Comparison of ENCODE assay signal across 1 cellular context in the genomic region with DNA sequence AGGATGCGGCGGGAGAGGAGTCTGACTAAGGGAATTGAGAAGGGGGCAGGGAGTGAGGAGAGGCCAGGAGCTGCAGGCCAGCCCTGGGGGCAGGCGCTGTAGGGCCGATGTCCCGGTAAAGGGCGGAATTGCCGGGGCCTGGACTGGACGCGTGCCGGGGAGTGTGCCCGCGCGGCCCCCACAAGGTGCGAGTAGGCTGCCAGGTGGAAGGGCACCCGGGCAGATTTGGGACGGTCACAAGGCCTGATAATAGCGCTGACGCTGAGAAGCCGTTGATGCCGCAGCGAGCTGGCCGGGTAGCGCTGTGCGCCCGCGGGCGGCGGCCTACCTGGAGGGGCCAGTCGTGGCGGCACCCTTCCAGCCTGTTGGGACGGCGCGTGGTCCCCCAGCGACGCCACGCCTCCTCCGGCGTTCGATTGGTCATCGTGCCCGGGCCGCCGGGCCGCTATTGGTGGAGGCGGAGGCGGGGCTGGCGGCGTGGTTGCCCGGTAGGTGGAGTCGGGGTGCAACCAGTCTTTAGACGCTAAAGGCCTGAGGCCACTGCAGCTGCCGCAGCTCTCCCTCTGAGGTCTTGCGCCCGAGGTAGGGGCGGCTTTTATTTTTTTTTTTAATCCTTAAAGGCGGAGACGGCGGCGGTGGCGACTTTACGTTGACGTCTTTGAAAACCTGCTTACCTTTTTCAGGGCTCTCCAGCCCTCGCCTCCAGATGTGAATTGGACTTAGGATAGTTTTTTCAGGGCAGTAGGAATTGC.
TF ChIP-seq lines count a peak whose summit lies in the region.

No MANE protein-coding gene starts in this region.

TF ChIP-seq in K562, 482 proteins besides CTCF, POLR2A, EP300 and RAD21 (continued from another document and continues in another):
- TF ChIP-seq, protein P1, sequence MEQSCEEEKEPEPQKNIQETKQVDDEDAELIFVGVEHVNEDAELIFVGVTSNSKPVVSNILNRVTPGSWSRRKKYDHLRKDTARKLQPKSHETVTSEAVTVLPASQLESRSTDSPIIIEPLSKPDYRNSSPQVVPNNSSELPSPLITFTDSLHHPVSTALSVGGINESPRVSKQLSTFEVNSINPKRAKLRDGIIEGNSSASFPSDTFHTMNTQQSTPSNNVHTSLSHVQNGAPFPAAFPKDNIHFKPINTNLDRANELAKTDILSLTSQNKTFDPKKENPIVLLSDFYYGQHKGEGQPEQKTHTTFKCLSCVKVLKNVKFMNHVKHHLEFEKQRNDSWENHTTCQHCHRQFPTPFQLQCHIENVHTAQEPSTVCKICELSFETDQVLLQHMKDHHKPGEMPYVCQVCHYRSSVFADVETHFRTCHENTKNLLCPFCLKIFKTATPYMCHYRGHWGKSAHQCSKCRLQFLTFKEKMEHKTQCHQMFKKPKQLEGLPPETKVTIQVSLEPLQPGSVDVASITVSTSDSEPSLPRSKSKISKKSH (CRISPR knock-in tag; IDR thresholded peaks at IDR 0.05), result no peak
- TF ChIP-seq HMG20B (CRISPR knock-in tag; IDR thresholded peaks at IDR 0.05) (no peak), ZNF217 (CRISPR knock-in tag; IDR thresholded peaks at IDR 0.05) (no peak), CEBPG (CRISPR knock-in tag; IDR thresholded peaks at IDR 0.05) (no peak; the same call in 1 of the 2 replicates), CEBPG (tag; conservative IDR thresholded peaks at IDR 0.05 in 1 of 2, IDR thresholded peaks at IDR 0.05 in 1 of 2) (no peak), SLC30A9 (CRISPR knock-in tag; IDR thresholded peaks at IDR 0.05) (no peak), KDM4B (IDR thresholded peaks at IDR 0.05; ENCODE audit: borderline replicate concordance in 2 of 2, low read depth in 1 of 2) (peak in 1 of 2 experiments; percentile 33; a peak in 1 of 4 replicates), CBX8 (IDR thresholded peaks at IDR 0.05; ENCODE audit: borderline replicate concordance, extremely low read depth, low read depth, low read length, poor library complexity, severe bottlenecking) (no peak), LARP7 (IDR thresholded peaks at IDR 0.05) (no peak), ZNF263 (CRISPR knock-in tag; IDR thresholded peaks at IDR 0.05; ENCODE audit: borderline replicate concordance) (peak; percentile 36; the same call in 1 of the 2 replicates), NFIC (IDR thresholded peaks at IDR 0.05) (0 out of 2 replicates have a peak, but pooled peaks have one; percentile 33), ZNF165 (CRISPR knock-in tag; IDR thresholded peaks at IDR 0.05; ENCODE audit: borderline replicate concordance) (peak; percentile 26; the same call in 1 of the 2 replicates), POLR2AphosphoS5 (IDR thresholded peaks at IDR 0.05; ENCODE audit: control insufficient read depth, insufficient read depth, low read depth, low read length) (peak; percentile 77), CREBBP (IDR thresholded peaks at IDR 0.05; ENCODE audit: low read depth, low read length) (no peak), SIN3B (IDR thresholded peaks at IDR 0.05; ENCODE audit: low read depth) (no peak; the same call in 1 of the 2 replicates), NR1H2 (CRISPR knock-in tag; IDR thresholded peaks at IDR 0.05) (no peak), HDGF (IDR thresholded peaks at IDR 0.05) (no peak), YY1 (IDR thresholded peaks at IDR 0.05; ENCODE audit: borderline replicate concordance in 1 of 3, control insufficient read depth in 1 of 3, extremely low read depth in 1 of 3, insufficient read depth in 3 of 3, insufficient read length in 1 of 3, insufficient replicate concordance in 2 of 3, low read depth in 1 of 3, low read length in 2 of 3) (peak in 1 of 3 experiments; percentile 56), MED1 (CRISPR knock-in tag; IDR thresholded peaks at IDR 0.05; ENCODE audit: borderline replicate concordance) (no peak), TCF3 (CRISPR knock-in tag; IDR thresholded peaks at IDR 0.05) (no peak), MYBL2 (IDR thresholded peaks at IDR 0.05; ENCODE audit: low read depth) (no peak), MYBL2 (CRISPR knock-in tag; IDR thresholded peaks at IDR 0.05; ENCODE audit: borderline replicate concordance) (no peak)
- TF ChIP-seq, protein P2, sequence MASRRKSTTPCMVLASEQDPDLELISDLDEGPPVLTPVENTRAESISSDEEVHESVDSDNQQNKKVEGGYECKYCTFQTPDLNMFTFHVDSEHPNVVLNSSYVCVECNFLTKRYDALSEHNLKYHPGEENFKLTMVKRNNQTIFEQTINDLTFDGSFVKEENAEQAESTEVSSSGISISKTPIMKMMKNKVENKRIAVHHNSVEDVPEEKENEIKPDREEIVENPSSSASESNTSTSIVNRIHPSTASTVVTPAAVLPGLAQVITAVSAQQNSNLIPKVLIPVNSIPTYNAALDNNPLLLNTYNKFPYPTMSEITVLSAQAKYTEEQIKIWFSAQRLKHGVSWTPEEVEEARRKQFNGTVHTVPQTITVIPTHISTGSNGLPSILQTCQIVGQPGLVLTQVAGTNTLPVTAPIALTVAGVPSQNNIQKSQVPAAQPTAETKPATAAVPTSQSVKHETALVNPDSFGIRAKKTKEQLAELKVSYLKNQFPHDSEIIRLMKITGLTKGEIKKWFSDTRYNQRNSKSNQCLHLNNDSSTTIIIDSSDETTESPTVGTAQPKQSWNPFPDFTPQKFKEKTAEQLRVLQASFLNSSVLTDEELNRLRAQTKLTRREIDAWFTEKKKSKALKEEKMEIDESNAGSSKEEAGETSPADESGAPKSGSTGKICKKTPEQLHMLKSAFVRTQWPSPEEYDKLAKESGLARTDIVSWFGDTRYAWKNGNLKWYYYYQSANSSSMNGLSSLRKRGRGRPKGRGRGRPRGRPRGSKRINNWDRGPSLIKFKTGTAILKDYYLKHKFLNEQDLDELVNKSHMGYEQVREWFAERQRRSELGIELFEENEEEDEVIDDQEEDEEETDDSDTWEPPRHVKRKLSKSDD (conservative IDR thresholded peaks at IDR 0.05; ENCODE audit: low read length), result no peak
- TF ChIP-seq, protein P3, sequence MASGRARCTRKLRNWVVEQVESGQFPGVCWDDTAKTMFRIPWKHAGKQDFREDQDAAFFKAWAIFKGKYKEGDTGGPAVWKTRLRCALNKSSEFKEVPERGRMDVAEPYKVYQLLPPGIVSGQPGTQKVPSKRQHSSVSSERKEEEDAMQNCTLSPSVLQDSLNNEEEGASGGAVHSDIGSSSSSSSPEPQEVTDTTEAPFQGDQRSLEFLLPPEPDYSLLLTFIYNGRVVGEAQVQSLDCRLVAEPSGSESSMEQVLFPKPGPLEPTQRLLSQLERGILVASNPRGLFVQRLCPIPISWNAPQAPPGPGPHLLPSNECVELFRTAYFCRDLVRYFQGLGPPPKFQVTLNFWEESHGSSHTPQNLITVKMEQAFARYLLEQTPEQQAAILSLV (tag; IDR thresholded peaks at IDR 0.05), result no peak
- TF ChIP-seq, protein P4, sequence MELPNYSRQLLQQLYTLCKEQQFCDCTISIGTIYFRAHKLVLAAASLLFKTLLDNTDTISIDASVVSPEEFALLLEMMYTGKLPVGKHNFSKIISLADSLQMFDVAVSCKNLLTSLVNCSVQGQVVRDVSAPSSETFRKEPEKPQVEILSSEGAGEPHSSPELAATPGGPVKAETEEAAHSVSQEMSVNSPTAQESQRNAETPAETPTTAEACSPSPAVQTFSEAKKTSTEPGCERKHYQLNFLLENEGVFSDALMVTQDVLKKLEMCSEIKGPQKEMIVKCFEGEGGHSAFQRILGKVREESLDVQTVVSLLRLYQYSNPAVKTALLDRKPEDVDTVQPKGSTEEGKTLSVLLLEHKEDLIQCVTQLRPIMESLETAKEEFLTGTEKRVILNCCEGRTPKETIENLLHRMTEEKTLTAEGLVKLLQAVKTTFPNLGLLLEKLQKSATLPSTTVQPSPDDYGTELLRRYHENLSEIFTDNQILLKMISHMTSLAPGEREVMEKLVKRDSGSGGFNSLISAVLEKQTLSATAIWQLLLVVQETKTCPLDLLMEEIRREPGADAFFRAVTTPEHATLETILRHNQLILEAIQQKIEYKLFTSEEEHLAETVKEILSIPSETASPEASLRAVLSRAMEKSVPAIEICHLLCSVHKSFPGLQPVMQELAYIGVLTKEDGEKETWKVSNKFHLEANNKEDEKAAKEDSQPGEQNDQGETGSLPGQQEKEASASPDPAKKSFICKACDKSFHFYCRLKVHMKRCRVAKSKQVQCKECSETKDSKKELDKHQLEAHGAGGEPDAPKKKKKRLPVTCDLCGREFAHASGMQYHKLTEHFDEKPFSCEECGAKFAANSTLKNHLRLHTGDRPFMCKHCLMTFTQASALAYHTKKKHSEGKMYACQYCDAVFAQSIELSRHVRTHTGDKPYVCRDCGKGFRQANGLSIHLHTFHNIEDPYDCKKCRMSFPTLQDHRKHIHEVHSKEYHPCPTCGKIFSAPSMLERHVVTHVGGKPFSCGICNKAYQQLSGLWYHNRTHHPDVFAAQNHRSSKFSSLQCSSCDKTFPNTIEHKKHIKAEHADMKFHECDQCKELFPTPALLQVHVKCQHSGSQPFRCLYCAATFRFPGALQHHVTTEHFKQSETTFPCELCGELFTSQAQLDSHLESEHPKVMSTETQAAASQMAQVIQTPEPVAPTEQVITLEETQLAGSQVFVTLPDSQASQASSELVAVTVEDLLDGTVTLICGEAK (IDR thresholded peaks at IDR 0.05), result no peak
- TF ChIP-seq, protein P4 (CRISPR knock-in tag; IDR thresholded peaks at IDR 0.05), result 0 out of 2 replicates have a peak, but pooled peaks have one; percentile 29
- TF ChIP-seq, protein P5, sequence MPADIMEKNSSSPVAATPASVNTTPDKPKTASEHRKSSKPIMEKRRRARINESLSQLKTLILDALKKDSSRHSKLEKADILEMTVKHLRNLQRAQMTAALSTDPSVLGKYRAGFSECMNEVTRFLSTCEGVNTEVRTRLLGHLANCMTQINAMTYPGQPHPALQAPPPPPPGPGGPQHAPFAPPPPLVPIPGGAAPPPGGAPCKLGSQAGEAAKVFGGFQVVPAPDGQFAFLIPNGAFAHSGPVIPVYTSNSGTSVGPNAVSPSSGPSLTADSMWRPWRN (IDR thresholded peaks at IDR 0.05; ENCODE audit: low read depth), result peak; percentile 77
- TF ChIP-seq, protein P6, sequence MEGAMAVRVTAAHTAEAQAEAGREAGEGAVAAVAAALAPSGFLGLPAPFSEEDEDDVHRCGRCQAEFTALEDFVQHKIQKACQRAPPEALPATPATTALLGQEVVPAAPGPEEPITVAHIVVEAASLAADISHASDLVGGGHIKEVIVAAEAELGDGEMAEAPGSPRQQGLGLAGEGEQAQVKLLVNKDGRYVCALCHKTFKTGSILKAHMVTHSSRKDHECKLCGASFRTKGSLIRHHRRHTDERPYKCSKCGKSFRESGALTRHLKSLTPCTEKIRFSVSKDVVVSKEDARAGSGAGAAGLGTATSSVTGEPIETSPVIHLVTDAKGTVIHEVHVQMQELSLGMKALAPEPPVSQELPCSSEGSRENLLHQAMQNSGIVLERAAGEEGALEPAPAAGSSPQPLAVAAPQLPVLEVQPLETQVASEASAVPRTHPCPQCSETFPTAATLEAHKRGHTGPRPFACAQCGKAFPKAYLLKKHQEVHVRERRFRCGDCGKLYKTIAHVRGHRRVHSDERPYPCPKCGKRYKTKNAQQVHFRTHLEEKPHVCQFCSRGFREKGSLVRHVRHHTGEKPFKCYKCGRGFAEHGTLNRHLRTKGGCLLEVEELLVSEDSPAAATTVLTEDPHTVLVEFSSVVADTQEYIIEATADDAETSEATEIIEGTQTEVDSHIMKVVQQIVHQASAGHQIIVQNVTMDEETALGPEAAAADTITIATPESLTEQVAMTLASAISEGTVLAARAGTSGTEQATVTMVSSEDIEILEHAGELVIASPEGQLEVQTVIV (CRISPR knock-in tag; IDR thresholded peaks at IDR 0.05; ENCODE audit: borderline replicate concordance), result no peak
- TF ChIP-seq, protein P7, sequence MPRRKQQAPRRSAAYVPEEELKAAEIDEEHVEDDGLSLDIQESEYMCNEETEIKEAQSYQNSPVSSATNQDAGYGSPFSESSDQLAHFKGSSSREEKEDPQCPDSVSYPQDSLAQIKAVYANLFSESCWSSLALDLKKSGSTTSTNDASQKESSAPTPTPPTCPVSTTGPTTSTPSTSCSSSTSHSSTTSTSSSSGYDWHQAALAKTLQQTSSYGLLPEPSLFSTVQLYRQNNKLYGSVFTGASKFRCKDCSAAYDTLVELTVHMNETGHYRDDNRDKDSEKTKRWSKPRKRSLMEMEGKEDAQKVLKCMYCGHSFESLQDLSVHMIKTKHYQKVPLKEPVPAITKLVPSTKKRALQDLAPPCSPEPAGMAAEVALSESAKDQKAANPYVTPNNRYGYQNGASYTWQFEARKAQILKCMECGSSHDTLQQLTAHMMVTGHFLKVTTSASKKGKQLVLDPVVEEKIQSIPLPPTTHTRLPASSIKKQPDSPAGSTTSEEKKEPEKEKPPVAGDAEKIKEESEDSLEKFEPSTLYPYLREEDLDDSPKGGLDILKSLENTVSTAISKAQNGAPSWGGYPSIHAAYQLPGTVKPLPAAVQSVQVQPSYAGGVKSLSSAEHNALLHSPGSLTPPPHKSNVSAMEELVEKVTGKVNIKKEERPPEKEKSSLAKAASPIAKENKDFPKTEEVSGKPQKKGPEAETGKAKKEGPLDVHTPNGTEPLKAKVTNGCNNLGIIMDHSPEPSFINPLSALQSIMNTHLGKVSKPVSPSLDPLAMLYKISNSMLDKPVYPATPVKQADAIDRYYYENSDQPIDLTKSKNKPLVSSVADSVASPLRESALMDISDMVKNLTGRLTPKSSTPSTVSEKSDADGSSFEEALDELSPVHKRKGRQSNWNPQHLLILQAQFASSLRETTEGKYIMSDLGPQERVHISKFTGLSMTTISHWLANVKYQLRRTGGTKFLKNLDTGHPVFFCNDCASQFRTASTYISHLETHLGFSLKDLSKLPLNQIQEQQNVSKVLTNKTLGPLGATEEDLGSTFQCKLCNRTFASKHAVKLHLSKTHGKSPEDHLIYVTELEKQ (CRISPR knock-in tag; IDR thresholded peaks at IDR 0.05), result no peak
